Comparison of ENCODE assay signal across 29 cellular contexts in genomic region chr1:26610781-26611180, GRCh38.
"Had no signal": no experiment of that assay in that cellular context is flagged by ENCODE, and none has a peak within 500 bp of the region (broad histone marks: within the 10 kb centered on the region; RNA-seq: fewer than 3 reads in every experiment).

No MANE protein-coding gene starts in this region.

- H3K9me3 ChIP-seq: lower lobe of right lung, pancreas, prostate gland, spleen, suprapubic skin, thoracic aorta, tibial artery, upper lobe of right lung had no signal

- H3K27me3 Mint-ChIP-seq: stimulated activated naive CD8-positive, alpha-beta T cell treated with anti-CD3 and anti-CD28 coated beads, Interleukin-15, Interleukin-2, amounts not matched to agents 100 ng/mL and 50 ng/mL, for 24 hours had no signal

- DNase-seq: hippocampal formation; kidney glomerular epithelial cell; left cardiac atrium; lower lobe of right lung; mammary epithelial cell; mesenchymal stem cell; naive B cell; natural killer cell; nephron progenitor cell; nucleus accumbens; pancreas; posterior cingulate gyrus; retina; right cardiac atrium; spleen; stimulated activated CD4-positive, alpha-beta T cell treated with anti-CD3 and anti-CD28 coated beads, Interleukin-4, amount 100 ng/mL, for 24 hours; stimulated activated naive CD4-positive, alpha-beta T cell; tibial artery; trophoblast cell; upper lobe of right lung had no signal

- ATAC-seq: left cardiac atrium; left lobe of liver; lower lobe of right lung; natural killer cell; pancreas; right cardiac atrium; sciatic nerve; stimulated activated effector memory CD8-positive, alpha-beta T cell treated with anti-CD3 and anti-CD28 coated beads, Interleukin-12 subunit alpha, Interleukin-12 subunit beta, amount 100 ng/mL, for 72 hours; upper lobe of right lung had no signal

- H3K4me3 Mint-ChIP-seq: mesothelial cell of epicardium; naive B cell; natural killer cell; nephron progenitor cell; stimulated activated effector memory CD8-positive, alpha-beta T cell treated with anti-CD3 and anti-CD28 coated beads, Interleukin-12 subunit alpha, Interleukin-12 subunit beta, amount 100 ng/mL, for 72 hours; stimulated activated naive CD8-positive, alpha-beta T cell treated with anti-CD3 and anti-CD28 coated beads, Interleukin-15, Interleukin-2, amounts not matched to agents 100 ng/mL and 50 ng/mL, for 24 hours had no signal

- H3K4me3 ChIP-seq: lower lobe of right lung, pancreas, prostate gland, skin epidermis, spleen, suprapubic skin, thoracic aorta, tibial artery, upper lobe of right lung had no signal

- H3K27ac ChIP-seq: lower lobe of right lung, pancreas, prostate gland, skin epidermis, spleen, suprapubic skin, thoracic aorta, tibial artery, upper lobe of right lung had no signal

- H3K36me3 ChIP-seq: lower lobe of right lung, pancreas, prostate gland, spleen, suprapubic skin, thoracic aorta, tibial artery, upper lobe of right lung had no signal

- H3K36me3 Mint-ChIP-seq: mesothelial cell of epicardium; naive B cell; natural killer cell; stimulated activated effector memory CD8-positive, alpha-beta T cell treated with anti-CD3 and anti-CD28 coated beads, Interleukin-12 subunit alpha, Interleukin-12 subunit beta, amount 100 ng/mL, for 72 hours had no signal

- H3K27me3 ChIP-seq: pancreas, spleen, suprapubic skin, upper lobe of right lung had no signal

- H3K4me1 Mint-ChIP-seq: natural killer cell; stimulated activated effector memory CD8-positive, alpha-beta T cell treated with anti-CD3 and anti-CD28 coated beads, Interleukin-12 subunit alpha, Interleukin-12 subunit beta, amount 100 ng/mL, for 72 hours had no signal

- H3K9me3 Mint-ChIP-seq: mesothelial cell of epicardium; naive B cell; natural killer cell; nephron progenitor cell; stimulated activated effector memory CD8-positive, alpha-beta T cell treated with anti-CD3 and anti-CD28 coated beads, Interleukin-12 subunit alpha, Interleukin-12 subunit beta, amount 100 ng/mL, for 72 hours; stimulated activated naive CD8-positive, alpha-beta T cell treated with anti-CD3 and anti-CD28 coated beads, Interleukin-15, Interleukin-2, amounts not matched to agents 100 ng/mL and 50 ng/mL, for 24 hours had no signal

- H3K27ac Mint-ChIP-seq: mesothelial cell of epicardium; naive B cell; natural killer cell; nephron progenitor cell; stimulated activated effector memory CD8-positive, alpha-beta T cell treated with anti-CD3 and anti-CD28 coated beads, Interleukin-12 subunit alpha, Interleukin-12 subunit beta, amount 100 ng/mL, for 72 hours; stimulated activated naive CD8-positive, alpha-beta T cell treated with anti-CD3 and anti-CD28 coated beads, Interleukin-15, Interleukin-2, amounts not matched to agents 100 ng/mL and 50 ng/mL, for 24 hours had no signal

- H3K4me1 ChIP-seq: lower lobe of right lung, pancreas, prostate gland, suprapubic skin, tibial artery, upper lobe of right lung had no signal
